8 cellular contexts compared by ENCODE assay signal in the genomic region with DNA sequence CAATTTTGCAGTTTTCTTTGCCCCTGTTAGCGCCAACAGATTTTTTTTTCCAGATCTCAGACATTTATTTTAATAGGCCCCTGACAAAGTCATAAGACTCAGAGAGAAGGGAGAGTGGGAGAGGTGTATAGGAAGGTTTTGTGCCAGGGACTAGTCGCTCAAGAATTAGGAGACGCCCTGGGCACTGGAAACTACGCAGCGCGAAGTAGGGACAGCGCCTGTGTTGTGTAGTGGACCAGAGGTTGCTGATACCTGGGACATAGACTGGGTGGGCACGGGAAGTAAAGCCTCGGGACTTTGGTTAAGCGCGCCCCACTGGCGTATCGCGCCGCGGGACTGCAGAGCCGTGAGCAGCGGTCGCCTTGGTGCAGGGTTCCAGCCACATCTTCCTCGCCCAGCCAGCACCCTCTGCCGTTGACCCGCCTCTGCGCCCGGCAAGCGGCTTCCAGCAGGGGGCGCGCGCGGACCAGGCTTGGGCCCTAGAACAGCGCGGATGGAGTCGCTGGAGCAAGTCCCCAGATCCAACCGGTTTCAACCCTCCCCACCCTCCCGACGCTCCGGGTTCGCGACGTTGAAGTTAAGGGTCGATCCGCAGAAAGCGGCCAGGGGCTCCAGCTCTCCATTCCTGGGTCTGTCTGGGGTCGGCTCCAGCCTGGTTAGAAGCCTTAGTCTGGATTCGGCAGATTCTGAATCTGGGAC. TPM values are rescaled to one million over a fixed set of nuclear protein-coding genes. Genes with fewer than 3 reads are reported as not detected.
DNase-seq lines count a peak whose midpoint lies in the region; FAIRE-seq and TF ChIP-seq lines count a peak whose summit lies in the region.

No MANE protein-coding gene starts in this region.

- H3K27me3 ChIP-seq in A673 (replicated peaks; ENCODE audit: insufficient read depth, low read depth, low read length, poor library complexity), result peaks cover 44% of the 10 kb centered on the region
- H3K27me3 ChIP-seq in ascending aorta, result peaks cover 19% of the 10 kb centered on the region
- H3K27me3 ChIP-seq in vagina, result peaks cover 19% of the 10 kb centered on the region

- DNase-seq in A673 (ENCODE audit: low spot score) (peak; percentile 94), GM19239 (ENCODE audit: insufficient read length, low spot score) (peak; percentile 80), NCI-H146 treated with DMSO at 0.1 percent for 48 hours (lab: John Stamatoyannopoulos, UW; ENCODE audit: unreplicated experiment) (peak; percentile 42), T-helper 9 cell (peak; percentile 81), ascending aorta (ENCODE audit: low spot score in 2 of 2) (peak; percentile 33 to 94), hepatic stellate cell (ENCODE audit: low spot score) (peak; percentile 87), retina (peak; percentile 99), vagina (ENCODE audit: extremely low spot score in 2 of 2) (peak in 1 of 2 donors; percentile 85)

- peaks cover 22% of the 10 kb centered on the region for H3K4me1 ChIP-seq in A673 (ENCODE audit: insufficient read depth, low read length, poor library complexity, severe bottlenecking)
- peaks cover 0 to 15% of the 10 kb centered on the region in 2 donors for H3K4me1 ChIP-seq in ascending aorta
- H3K4me1 ChIP-seq in vagina, result peaks cover 31% of the 10 kb centered on the region

- TF ChIP-seq POLR2A in vagina (IDR thresholded peaks at IDR 0.05), result no peak

- H3K4me3 ChIP-seq in A673 (ENCODE audit: low read depth, low read length, poor library complexity, severe bottlenecking) (peak overlapping the region; percentile 42), ascending aorta (peak overlapping the region; percentile 41 to 57), vagina (peak overlapping the region; percentile 34 to 39)

- H3K27ac ChIP-seq in A673 (ENCODE audit: low read depth, low read length, poor library complexity, severe bottlenecking), result no peak overlapping the region
- H3K27ac ChIP-seq in ascending aorta, result no peak overlapping the region
- no peak overlapping the region for H3K27ac ChIP-seq in vagina

- intact Hi-C loops in A673 (cut with micrococcal nuclease; ENCODE audit: unreplicated experiment) (loop anchor here (1.0 to 5.0 kb wide), 2 partner anchors 155 to 195 kb away; no protein-coding TSS in a partner anchor), ascending aorta (cut with DNase I) (loop anchor here (1.0 to 10.0 kb wide), 6 partner anchors 75 to 1147 kb away; no protein-coding TSS in a partner anchor), vagina (cut with DNase I) (loop anchor here (5.0 kb wide), 1 partner anchor 180 kb away; no protein-coding TSS in a partner anchor)

- H3K9me3 ChIP-seq in A673 (ENCODE audit: low read depth, low read length, poor library complexity, severe bottlenecking), result no peaks in the 10 kb centered on the region
- H3K9me3 ChIP-seq in ascending aorta, result no peaks in the 10 kb centered on the region
- H3K9me3 ChIP-seq in vagina, result no peaks in the 10 kb centered on the region

- H3K36me3 ChIP-seq in A673 (ENCODE audit: insufficient read depth, low read length, poor library complexity, severe bottlenecking) (no peaks in the 10 kb centered on the region), ascending aorta (no peaks in the 10 kb centered on the region), vagina (no peaks in the 10 kb centered on the region)

- peak; percentile 91 for FAIRE-seq in GM19239 (lab: Jason Lieb, UNC)

- no TSS peak for BruUV-seq in A673 (replicated peaks; lab: Mats Ljungman, UMichigan)

- TF ChIP-seq CTCF in A673 (conservative IDR thresholded peaks at IDR 0.05; ENCODE audit: low read depth, low read length) (peak; percentile 98), ascending aorta (IDR thresholded peaks at IDR 0.05) (peak; percentile 98 to 99 (median 98)), vagina (IDR thresholded peaks at IDR 0.05) (peak; percentile 82 to 100 (median 96))

- POLR2A ChIA-PET in A673 (lab: Charles Lee; ENCODE audit: low non-redundant PET), result no interaction called here

- CTCF ChIA-PET in A673 (lab: Charles Lee), result interaction anchor here (0.6 to 1.7 kb wide), 8 partner anchors 73 to 194 kb away, joined by 3 to 29 read pairs (median 4); no protein-coding TSS in a partner anchor

RNA-seq across cellular contexts. Expression of a gene that starts 3.0 kb away (rescaled TPM):
- 0.48 and 0.64 TPM in 2 replicates for total RNA-seq in A673 (2021)
- 0.64 TPM for total RNA-seq in ascending aorta
- 3.4 TPM for total RNA-seq in vagina

RNA-seq across cellular contexts. Expression of a gene that starts 45.1 kb away (rescaled TPM):
- total RNA-seq in A673 (2021), result not detected in 2 replicates
- total RNA-seq in ascending aorta, result not detected
- total RNA-seq in vagina, result 0.25 TPM

RNA-seq across cellular contexts. Expression of a gene that starts 46.1 kb away (rescaled TPM):
- total RNA-seq in A673 (2021), result 0.41 and 0.74 TPM in 2 replicates
- 211 TPM for total RNA-seq in ascending aorta
- total RNA-seq in vagina, result 208 TPM

Comparison
In these comparisons a context has a peak if more than half of its experiments do, and no peak if none do; other contexts are left out.
1. RNA of a gene that starts 46.1 kb away (total RNA-seq): 211 TPM in ascending aorta (single experiment) and 208 TPM in vagina (single experiment); 0.41 to 0.74 TPM in A673; every median in the first group is over 100 times any median in the second.
2. Peak in every context shown above with its lines, with median percentiles within 50 percentile points of each other: H3K4me3 ChIP-seq and CTCF ChIP-seq.